17 cellular contexts compared by ENCODE assay signal in the genomic region with DNA sequence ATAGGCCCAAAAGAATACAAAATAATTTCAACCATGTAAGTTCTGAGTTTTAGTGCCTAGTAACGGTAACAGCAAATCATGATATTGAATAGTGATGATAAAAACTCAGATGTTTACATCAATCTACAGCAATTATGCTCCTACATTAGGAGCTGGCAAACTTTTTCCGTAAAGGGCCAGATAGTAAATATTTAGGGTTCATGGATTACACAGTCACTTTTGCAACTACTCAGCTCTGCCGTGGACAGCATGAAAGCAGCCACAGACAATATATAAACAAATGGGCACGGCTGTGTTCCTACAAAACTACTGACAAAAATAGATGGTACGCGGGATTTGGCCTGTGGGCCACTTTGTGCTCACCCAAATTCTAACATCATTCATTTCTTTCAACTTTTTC.
"Had no signal": no experiment of that assay in that cellular context is flagged by ENCODE, and none has a peak within 500 bp of the region (broad histone marks: within the 10 kb centered on the region; RNA-seq: fewer than 3 reads in every experiment).

No MANE protein-coding gene starts in this region.

- H3K27ac ChIP-seq: heart left ventricle, left lung, parathyroid adenoma, suprapubic skin, tibial nerve had no signal

- H3K79me2 ChIP-seq: parathyroid adenoma had no signal

- H3K4me1 ChIP-seq: suprapubic skin had no signal

- DNase-seq: activated CD4-positive, alpha-beta memory T cell treated with anti-CD3 and anti-CD28 coated beads, Interleukin-2, amount 10 ng/mL, durations not matched to agents 7 days and 5 days; activated CD4-positive, alpha-beta T cell treated with anti-CD3 and anti-CD28 coated beads for 48 hours; activated CD4-positive, CD25-positive, alpha-beta regulatory T cell; activated effector memory CD4-positive, alpha-beta T cell treated with Interleukin-2 at 50 U/mL for 16 hours; activated naive CD4-positive, alpha-beta T cell treated with anti-CD3 and anti-CD28 coated beads for 36 hours; activated T-cell treated with anti-CD3 and anti-CD28 coated beads, Interleukin-2, amount 50 U/mL, for 72 hours; effector CD8-positive, alpha-beta T cell; heart left ventricle; kidney glomerular epithelial cell; left lung; right cardiac atrium; stimulated activated CD4-positive, alpha-beta T cell treated with anti-CD3 and anti-CD28 coated beads, Interleukin-2, amount 100 ng/mL, for 24 hours; stimulated activated naive CD8-positive, alpha-beta T cell treated with anti-CD3 and anti-CD28 coated beads, Interleukin-15, amount 100 ng/mL, for 72 hours; T-helper 1 cell had no signal

- H3K4me3 ChIP-seq: heart left ventricle, left lung, suprapubic skin, tibial nerve had no signal

- H3K36me3 ChIP-seq: heart left ventricle, left lung, suprapubic skin, tibial nerve had no signal

- H2AFZ ChIP-seq: parathyroid adenoma had no signal

- H3K27me3 ChIP-seq: heart left ventricle, left lung, suprapubic skin, tibial nerve had no signal

- H3K9me3 ChIP-seq: heart left ventricle, left lung, suprapubic skin, tibial nerve had no signal
